In the genomic region with DNA sequence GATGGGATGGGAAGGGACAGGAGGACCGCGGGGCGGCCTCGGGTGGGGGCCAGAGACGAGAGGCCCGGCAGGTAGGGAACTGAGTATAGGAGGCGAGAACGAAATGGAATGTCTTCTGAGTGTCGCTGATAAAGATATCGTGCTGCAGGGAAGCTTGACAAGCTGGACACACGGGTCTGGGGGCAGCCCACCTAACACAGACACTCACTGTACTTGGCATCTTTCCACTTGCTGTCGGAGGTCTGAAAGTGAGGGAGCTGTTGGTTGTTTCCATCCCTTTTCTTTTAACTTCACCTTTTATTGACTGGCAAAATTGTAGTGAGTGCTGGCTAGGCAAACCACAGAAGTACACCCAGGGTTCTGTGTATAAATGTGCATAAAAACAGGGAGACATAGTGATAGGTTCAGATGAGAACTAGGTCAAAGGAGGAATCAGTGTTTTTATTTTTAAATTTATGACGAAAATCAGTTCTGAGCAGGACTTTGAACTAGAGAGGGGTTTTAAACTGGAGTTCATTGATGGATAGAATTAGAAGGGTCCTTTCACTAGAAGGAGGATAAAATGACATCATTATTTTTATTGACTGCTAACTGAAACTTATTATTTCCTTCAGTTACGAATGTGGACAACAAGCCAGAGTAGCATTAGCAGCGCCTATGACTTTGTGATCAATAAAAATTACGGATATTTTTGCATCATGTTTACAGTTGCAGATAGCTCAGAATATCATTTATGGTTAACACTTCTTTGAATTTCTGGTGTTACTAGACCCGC, we compare ENCODE assay signal across 8 cellular contexts. TPM values are rescaled to one million over a fixed set of nuclear protein-coding genes. Genes with fewer than 3 reads are reported as not detected.
A peak's percentile ranks its signal among the peaks of the same experiment; 100 is the strongest.
DNase-seq lines count a peak whose midpoint lies in the region; ATAC-seq and TF ChIP-seq lines count a peak whose summit lies in the region.

No MANE protein-coding gene starts in this region.

- intact Hi-C loops in CD14-positive monocyte (cut with micrococcal nuclease) = loop anchor here (5.0 to 10.0 kb wide), 2 partner anchors 68 to 75 kb away; partner anchors contain the start of gene PPP6C (in 1 of the 2)

- H3K4me1 Mint-ChIP-seq in CD14-positive monocyte = peaks cover 63% of the 10 kb centered on the region

- H3K27me3 Mint-ChIP-seq in CD14-positive monocyte (ENCODE audit: low read depth in 3 of 3) = peaks cover 0 to 2% (median 0%) of the 10 kb centered on the region in 3 donors

- H3K4me3 Mint-ChIP-seq in CD14-positive monocyte = peak overlapping the region; percentile 97 to 98

- no peak for DNase-seq in CD14-positive monocyte (ENCODE audit: low spot score)
- peak; percentile 31 for DNase-seq in HT-29 (ENCODE audit: low spot score)
- no peak for DNase-seq in activated naive CD4-positive, alpha-beta T cell treated with anti-CD3 and anti-CD28 coated beads, Interleukin-2, amount 50 U/mL, for 72 hours (ENCODE audit: low spot score in 2 of 2)
- DNase-seq in stimulated activated naive CD4-positive, alpha-beta T cell treated with Interleukin-2 at 50 U/mL for 16 hours (lab: John Stamatoyannopoulos, UW) = peak; percentile 2
- no peak for DNase-seq in ecto neural progenitor cell (ENCODE audit: low spot score)
- DNase-seq in NCI-H2196 (lab: John Stamatoyannopoulos, UW; ENCODE audit: unreplicated experiment) = no peak

- ATAC-seq in GM19025 (IDR thresholded peaks at IDR 0.05; ENCODE audit: low read depth, unreplicated experiment) = peak; percentile 18
- ATAC-seq in activated naive CD4-positive, alpha-beta T cell treated with anti-CD3 and anti-CD28 coated beads, Interleukin-2, amount 50 U/mL, for 72 hours = peak in 1 of 2 donors; percentile 6

- peak overlapping the region; percentile 98 for H3K4me3 ChIP-seq in iPS-18c (ENCODE audit: insufficient read depth, low read depth, low read length)

- H3K9me3 Mint-ChIP-seq in CD14-positive monocyte = peaks cover 0 to 6% (median 0%) of the 10 kb centered on the region in 7 donors
- H3K9me3 Mint-ChIP-seq in activated naive CD4-positive, alpha-beta T cell treated with anti-CD3 and anti-CD28 coated beads, Interleukin-2, amount 50 U/mL, for 72 hours = peaks cover 0 to 3% of the 10 kb centered on the region in 2 donors

- TF ChIP-seq CTCF in CD14-positive monocyte (IDR thresholded peaks at IDR 0.05) = no peak

- H3K36me3 Mint-ChIP-seq in CD14-positive monocyte = peaks cover 20 to 33% of the 10 kb centered on the region in 2 donors
- H3K36me3 Mint-ChIP-seq in activated naive CD4-positive, alpha-beta T cell treated with anti-CD3 and anti-CD28 coated beads, Interleukin-2, amount 50 U/mL, for 72 hours = peaks cover 14 to 25% of the 10 kb centered on the region in 2 donors

- H3K27ac Mint-ChIP-seq in CD14-positive monocyte = peak overlapping the region; percentile 92 to 99 (median 98)
- peak overlapping the region; percentile 94 to 98 for H3K27ac Mint-ChIP-seq in activated naive CD4-positive, alpha-beta T cell treated with anti-CD3 and anti-CD28 coated beads, Interleukin-2, amount 50 U/mL, for 72 hours

- no peaks in the 10 kb centered on the region for H3K9me3 ChIP-seq in iPS-18c (ENCODE audit: control insufficient read depth, insufficient read depth, low read length)

RNA-seq across cellular contexts. Expression of gene GAPVD1, which starts 0.8 kb away (rescaled TPM):
- 10 to 100 TPM; 30.5 to 49.2 TPM for polyA plus RNA-seq in CD14-positive monocyte
- 19.1 and 22.9 TPM in 2 replicates for total RNA-seq in HT-29 (2014; rRNA removed; shearing (Covaris generic))
- total RNA-seq in activated naive CD4-positive, alpha-beta T cell treated with anti-CD3 and anti-CD28 coated beads, Interleukin-2, amount 50 U/mL, for 72 hours = 10 to 100 TPM; 44.1 to 67.7 TPM

RNA-seq across cellular contexts. Expression of gene HSPA5, which starts 21.3 kb away (rescaled TPM):
- polyA plus RNA-seq in CD14-positive monocyte = 100 to 1,000 TPM; 105 to 156 TPM
- total RNA-seq in HT-29 (2014; rRNA removed; shearing (Covaris generic)) = 46.5 and 48.0 TPM in 2 replicates
- total RNA-seq in activated naive CD4-positive, alpha-beta T cell treated with anti-CD3 and anti-CD28 coated beads, Interleukin-2, amount 50 U/mL, for 72 hours = 100 to 1,000 TPM; 120 to 133 TPM

Comparison
In these comparisons a context has a peak if more than half of its experiments do, and no peak if none do; other contexts are left out.
1. DNase-seq: peak in HT-29 (single experiment) and stimulated activated naive CD4-positive, alpha-beta T cell treated with Interleukin-2 at 50 U/mL for 16 hours (single experiment); none in CD14-positive monocyte (single experiment), activated naive CD4-positive, alpha-beta T cell treated with anti-CD3 and anti-CD28 coated beads, Interleukin-2, amount 50 U/mL, for 72 hours (0 of 2), ecto neural progenitor cell (single experiment) and NCI-H2196 (single experiment).